In the genomic region with DNA sequence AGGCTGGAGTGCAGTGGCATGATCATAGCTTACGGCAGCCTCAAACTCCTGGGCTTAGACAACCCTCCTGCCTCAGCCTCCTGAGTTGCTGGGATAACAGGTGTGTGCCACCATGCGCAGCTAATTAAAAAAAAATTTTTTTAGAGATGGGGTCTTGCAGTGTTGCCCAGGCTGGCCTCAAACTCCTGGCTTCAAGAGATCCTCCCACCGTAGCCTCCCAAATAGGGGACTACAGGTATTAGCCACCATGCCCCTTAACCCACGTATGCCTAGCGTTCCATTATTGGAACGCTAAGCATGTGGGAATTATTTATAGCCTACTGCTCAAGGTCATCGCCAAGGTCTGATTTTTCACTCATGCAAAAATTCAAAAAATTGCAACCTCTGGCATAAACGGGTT, we compare ENCODE assay signal across 10 cellular contexts.
"Had no signal": no experiment of that assay in that cellular context is flagged by ENCODE, and none has a peak within 500 bp of the region (broad histone marks: within the 10 kb centered on the region; RNA-seq: fewer than 3 reads in every experiment).

No MANE protein-coding gene starts in this region.

- H2AFZ ChIP-seq: GM23248 had no signal

- H3K4me3 Mint-ChIP-seq: HFFc6 had no signal

- H3K27ac Mint-ChIP-seq: HFFc6 had no signal

- ATAC-seq: HCT116 had no signal

- H3K27ac ChIP-seq: GM23248, HL-60, KMS-11 had no signal

- H3K4me3 ChIP-seq: GM23248, HAP-1 had no signal

- H3K9me3 ChIP-seq: HAP-1 had no signal

- H3K4me1 ChIP-seq: HAP-1 had no signal

- H3K36me3 ChIP-seq: HAP-1 had no signal

- H3K9me3 Mint-ChIP-seq: HFFc6 had no signal

- H3K4me2 ChIP-seq: KMS-11 had no signal

- H3K9ac ChIP-seq: GM23248, KMS-11 had no signal

- DNase-seq: GM23248, GOT3, H7, HFFc6, IMR-90, KBM-7 had no signal
